ENCODE assay signal across 8 cellular contexts in the genomic region with DNA sequence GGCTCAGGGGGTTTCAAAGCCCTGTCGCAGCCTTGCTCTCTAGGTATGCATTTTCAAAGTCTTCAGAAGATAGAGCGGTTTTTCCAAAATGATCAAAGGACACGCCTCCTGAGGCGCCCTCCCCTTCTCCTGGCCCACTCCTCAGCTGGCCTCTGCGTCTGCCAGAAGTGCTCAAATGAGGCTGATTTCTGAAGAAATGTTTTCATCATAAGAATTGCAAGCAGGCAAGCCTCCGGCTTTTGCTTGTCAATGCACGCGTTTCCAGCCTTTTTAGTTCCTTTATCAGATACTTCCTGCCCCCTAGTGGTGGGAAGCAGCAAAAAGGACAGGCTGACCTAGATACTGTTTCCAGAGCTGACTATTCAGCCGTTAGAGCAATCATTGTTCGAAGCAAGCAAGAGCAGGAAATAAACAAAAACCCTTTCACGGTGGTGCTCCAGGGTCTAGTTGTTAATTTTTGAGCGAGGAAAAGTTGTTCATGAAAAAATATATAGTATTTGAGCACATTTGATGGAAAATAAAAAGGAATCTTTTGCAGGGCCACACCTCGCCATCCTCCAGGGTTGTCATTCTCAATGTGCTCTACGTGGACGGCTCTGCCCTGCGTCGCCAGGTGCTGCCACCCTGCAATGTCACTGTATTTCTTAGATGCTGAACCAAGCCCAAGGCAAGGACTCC.
A peak's percentile ranks its signal among the peaks of the same experiment; 100 is the strongest.
DNase-seq lines count a peak whose midpoint lies in the region; ATAC-seq, FAIRE-seq and TF ChIP-seq lines count a peak whose summit lies in the region.

No MANE protein-coding gene starts in this region.

- H3K27ac Mint-ChIP-seq in Caco-2 (ENCODE audit: unreplicated experiment): no peak overlapping the region

- no peak overlapping the region for H3K4ac ChIP-seq in mesendoderm (ENCODE audit: low read depth, low read length)

- DNase-seq in Caco-2: peak; percentile 73 to 83
- peak; percentile 88 for DNase-seq in HTR-8/SVneo (ENCODE audit: insufficient read length, low spot score)
- peak; percentile 85 for DNase-seq in NOMO-1 treated with DMSO at 0.1 percent for 48 hours (lab: John Stamatoyannopoulos, UW; ENCODE audit: unreplicated experiment)
- peak; percentile 38 to 63 (median 47) for DNase-seq in activated CD8-positive, alpha-beta memory T cell treated with anti-CD3 and anti-CD28 coated beads for 48 hours (ENCODE audit: low read depth in 2 of 3, low spot score in 2 of 3)
- peak; percentile 91 for DNase-seq in mesendoderm
- peak; percentile 47 to 70 for DNase-seq in stimulated activated CD8-positive, alpha-beta memory T cell treated with anti-CD3 and anti-CD28 coated beads, Interleukin-2, amount 100 ng/mL, for 48 hours (ENCODE audit: low read depth in 2 of 2)

- H3K79me2 ChIP-seq in mesendoderm (ENCODE audit: control insufficient read depth, insufficient read depth, low read length): no peaks in the 10 kb centered on the region

- H3K4me3 ChIP-seq in Caco-2 (ENCODE audit: low read depth, low read length) (no peak overlapping the region), endocrine pancreas (ENCODE audit: control insufficient read depth, insufficient read depth, low read length) (peak overlapping the region; percentile 44), mesendoderm (ENCODE audit: low read length) (no peak overlapping the region)

- H4K8ac ChIP-seq in mesendoderm (ENCODE audit: low read depth, low read length): no peak overlapping the region

- no CpG with 5 or more reads among the region's 17 CpGs for WGBS in mesendoderm (ENCODE audit: extremely low coverage, insufficient coverage, low lambda C conversion rate)

- peak; percentile 95 for ATAC-seq in GM21367 (IDR thresholded peaks at IDR 0.05; ENCODE audit: unreplicated experiment)

- H2BK5ac ChIP-seq in mesendoderm (ENCODE audit: low read length): no peak overlapping the region

- H3K9me3 Mint-ChIP-seq in Caco-2 (ENCODE audit: unreplicated experiment): no peaks in the 10 kb centered on the region

- 0 out of 2 replicates have a peak, but pooled peaks cover 3% of the 10 kb centered on the region for H3K4me1 ChIP-seq in Caco-2
- no peaks in the 10 kb centered on the region for H3K4me1 ChIP-seq in endocrine pancreas (ENCODE audit: control insufficient read depth, insufficient read depth, low read length)
- H3K4me1 ChIP-seq in mesendoderm (ENCODE audit: control insufficient read depth, low read depth, low read length): no peaks in the 10 kb centered on the region

- no peak overlapping the region for H3K27ac ChIP-seq in mesendoderm (ENCODE audit: low read depth, low read length)

- no peak overlapping the region for H3K4me2 ChIP-seq in mesendoderm (ENCODE audit: low read length)

- H3K79me1 ChIP-seq in mesendoderm (ENCODE audit: low read length): no peaks in the 10 kb centered on the region

- no peak overlapping the region for H3K23ac ChIP-seq in mesendoderm (ENCODE audit: low read length)

- no peaks in the 10 kb centered on the region for H3K36me3 Mint-ChIP-seq in Caco-2 (ENCODE audit: insufficient read depth, unreplicated experiment)

- H3K27me3 ChIP-seq in Caco-2 (replicated peaks; ENCODE audit: control insufficient read depth, insufficient read depth, low read length) (no peaks in the 10 kb centered on the region), endocrine pancreas (ENCODE audit: control insufficient read depth, insufficient read depth, low read length) (no peaks in the 10 kb centered on the region), mesendoderm (ENCODE audit: insufficient read depth, low read length, poor library complexity) (no peaks in the 10 kb centered on the region)

- peak; percentile 46 for FAIRE-seq in HTR-8/SVneo (lab: Jason Lieb, UNC)

- intact Hi-C loops in Caco-2 (cut with micrococcal nuclease; ENCODE audit: unreplicated experiment): loop anchor here (1.0 to 5.0 kb wide), 3 partner anchors 181 to 310 kb away; no protein-coding TSS in a partner anchor

- peak overlapping the region; percentile 16 for H3K4me3 Mint-ChIP-seq in Caco-2 (ENCODE audit: unreplicated experiment)

- peaks cover 18% of the 10 kb centered on the region for H3K4me1 Mint-ChIP-seq in Caco-2 (ENCODE audit: low read depth, unreplicated experiment)

- CTCF ChIA-PET in Caco-2 (lab: Charles Lee): interaction anchor here (1.0 kb wide), 1 partner anchor 9 kb away, joined by 3 read pairs; no protein-coding TSS in a partner anchor

- H3K56ac ChIP-seq in mesendoderm (ENCODE audit: low read length): peak overlapping the region; percentile 70

- H4K5ac ChIP-seq in mesendoderm (ENCODE audit: low read length): no peak overlapping the region

- no TSS peak for BruUV-seq in Caco-2 (replicated peaks; lab: Mats Ljungman, UMichigan)

- no peak overlapping the region for H2BK120ac ChIP-seq in mesendoderm (ENCODE audit: low read depth, low read length)

- POLR2A ChIA-PET in Caco-2 (lab: Charles Lee): no interaction called here

- H3K18ac ChIP-seq in mesendoderm (ENCODE audit: low read length): no peak overlapping the region

- H3K9me3 ChIP-seq in Caco-2 (no peaks in the 10 kb centered on the region), endocrine pancreas (ENCODE audit: control insufficient read depth, low read length) (no peaks in the 10 kb centered on the region)

- H3K9ac ChIP-seq in endocrine pancreas (ENCODE audit: control insufficient read depth, insufficient read depth, low read length) (no peak overlapping the region), mesendoderm (ENCODE audit: low read length) (peak overlapping the region; percentile 33)

- H2AK5ac ChIP-seq in mesendoderm (ENCODE audit: low read length): no peak overlapping the region

- no peaks in the 10 kb centered on the region for H3K27me3 Mint-ChIP-seq in Caco-2 (ENCODE audit: insufficient read depth, unreplicated experiment)

- H3K36me3 ChIP-seq in Caco-2 (ENCODE audit: control insufficient read depth, insufficient read depth, low read length) (no peaks in the 10 kb centered on the region), endocrine pancreas (ENCODE audit: control insufficient read depth, insufficient read depth, low read length) (no peaks in the 10 kb centered on the region), mesendoderm (ENCODE audit: control insufficient read depth, insufficient read depth, low read length) (no peaks in the 10 kb centered on the region)

- peak; percentile 74 to 85 for TF ChIP-seq CTCF in Caco-2 (IDR thresholded peaks at IDR 0.05; ENCODE audit: insufficient read depth in 1 of 2, low read depth in 1 of 2, low read length in 1 of 2, severe bottlenecking in 1 of 2, unreplicated experiment in 1 of 2)

- no peak overlapping the region for H2BK15ac ChIP-seq in mesendoderm (replicated peaks; ENCODE audit: low read depth)
